24 cellular contexts compared by ENCODE assay signal in the genomic region with DNA sequence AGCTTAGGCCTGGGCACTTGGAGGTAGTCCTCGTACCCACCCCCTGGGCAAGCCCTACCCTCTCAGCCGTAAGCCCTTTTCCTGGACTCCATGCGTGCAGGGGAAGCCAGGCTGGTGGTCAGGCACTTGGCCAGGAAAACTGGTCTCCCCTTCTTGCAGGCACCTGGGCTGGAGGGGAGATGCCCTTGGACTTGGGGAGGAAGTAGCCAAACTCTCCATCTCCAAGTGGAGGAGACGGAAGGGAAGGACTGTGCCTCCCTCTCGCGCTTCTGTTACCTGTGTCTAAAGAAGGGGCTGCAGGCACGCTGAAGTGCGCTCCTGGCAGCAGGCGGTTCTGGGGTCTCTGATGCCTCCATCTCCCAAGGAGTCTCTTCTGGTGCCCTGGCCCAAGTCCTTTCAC.
"Had no signal": no experiment of that assay in that cellular context is flagged by ENCODE, and none has a peak within 500 bp of the region (broad histone marks: within the 10 kb centered on the region; RNA-seq: fewer than 3 reads in every experiment).

No MANE protein-coding gene starts in this region.

- H3K36me3 ChIP-seq: heart right ventricle, left ventricle myocardium inferior, neural progenitor cell, ovary, suprapubic skin, thoracic aorta, tibial artery, upper lobe of right lung had no signal

- H2AFZ ChIP-seq: hepatocyte, neural progenitor cell had no signal

- H3K4me1 Mint-ChIP-seq: natural killer cell; neural progenitor cell; stimulated activated effector memory CD8-positive, alpha-beta T cell treated with anti-CD3 and anti-CD28 coated beads, Interleukin-12 subunit alpha, Interleukin-12 subunit beta, amount 100 ng/mL, for 72 hours had no signal

- H3K27ac Mint-ChIP-seq: mesothelial cell of epicardium; naive B cell; natural killer cell; nephron progenitor cell; neural progenitor cell; progenitor cell of endocrine pancreas; stimulated activated effector memory CD8-positive, alpha-beta T cell treated with anti-CD3 and anti-CD28 coated beads, Interleukin-12 subunit alpha, Interleukin-12 subunit beta, amount 100 ng/mL, for 72 hours; stimulated activated naive CD8-positive, alpha-beta T cell treated with anti-CD3 and anti-CD28 coated beads, Interleukin-15, Interleukin-2, amounts not matched to agents 100 ng/mL and 50 ng/mL, for 24 hours had no signal

- H3K27me3 ChIP-seq: hepatocyte, neural progenitor cell, ovary, upper lobe of right lung had no signal

- DNase-seq: heart right ventricle; left ventricle myocardium inferior; mesendoderm; naive B cell; natural killer cell; nephron progenitor cell; ovary; right cardiac atrium; stimulated activated CD4-positive, alpha-beta T cell treated with anti-CD3 and anti-CD28 coated beads, Interleukin-4, amount 100 ng/mL, for 24 hours; stimulated activated naive CD4-positive, alpha-beta T cell; tibial artery; trophoblast cell; upper lobe of right lung had no signal

- H3K79me2 ChIP-seq: hepatocyte had no signal

- H3K4me2 ChIP-seq: hepatocyte, neural progenitor cell had no signal

- H3K27ac ChIP-seq: heart right ventricle, hepatocyte, left ventricle myocardium inferior, neural progenitor cell, ovary, skin epidermis, suprapubic skin, thoracic aorta, tibial artery, upper lobe of right lung had no signal

- ATAC-seq: heart right ventricle; natural killer cell; right cardiac atrium; sciatic nerve; stimulated activated effector memory CD8-positive, alpha-beta T cell treated with anti-CD3 and anti-CD28 coated beads, Interleukin-12 subunit alpha, Interleukin-12 subunit beta, amount 100 ng/mL, for 72 hours; upper lobe of right lung had no signal

- H3K4me1 ChIP-seq: heart right ventricle, left ventricle myocardium inferior, neural progenitor cell, suprapubic skin, tibial artery, upper lobe of right lung had no signal

- H3K9ac ChIP-seq: neural progenitor cell had no signal

- H3K4me3 Mint-ChIP-seq: mesothelial cell of epicardium; naive B cell; natural killer cell; nephron progenitor cell; neural progenitor cell; stimulated activated effector memory CD8-positive, alpha-beta T cell treated with anti-CD3 and anti-CD28 coated beads, Interleukin-12 subunit alpha, Interleukin-12 subunit beta, amount 100 ng/mL, for 72 hours; stimulated activated naive CD8-positive, alpha-beta T cell treated with anti-CD3 and anti-CD28 coated beads, Interleukin-15, Interleukin-2, amounts not matched to agents 100 ng/mL and 50 ng/mL, for 24 hours had no signal

- H3K4me3 ChIP-seq: heart right ventricle, hepatocyte, left ventricle myocardium inferior, lung, neural progenitor cell, ovary, skin epidermis, suprapubic skin, thoracic aorta, tibial artery, upper lobe of right lung had no signal

- H3K36me3 Mint-ChIP-seq: mesothelial cell of epicardium; natural killer cell; neural progenitor cell; stimulated activated effector memory CD8-positive, alpha-beta T cell treated with anti-CD3 and anti-CD28 coated beads, Interleukin-12 subunit alpha, Interleukin-12 subunit beta, amount 100 ng/mL, for 72 hours had no signal

- H3K9me3 Mint-ChIP-seq: mesothelial cell of epicardium; naive B cell; natural killer cell; nephron progenitor cell; neural progenitor cell; stimulated activated effector memory CD8-positive, alpha-beta T cell treated with anti-CD3 and anti-CD28 coated beads, Interleukin-12 subunit alpha, Interleukin-12 subunit beta, amount 100 ng/mL, for 72 hours; stimulated activated naive CD8-positive, alpha-beta T cell treated with anti-CD3 and anti-CD28 coated beads, Interleukin-15, Interleukin-2, amounts not matched to agents 100 ng/mL and 50 ng/mL, for 24 hours had no signal

- H3K9me3 ChIP-seq: heart right ventricle, left ventricle myocardium inferior, ovary, suprapubic skin, thoracic aorta, tibial artery, upper lobe of right lung had no signal
